In the genomic region with DNA sequence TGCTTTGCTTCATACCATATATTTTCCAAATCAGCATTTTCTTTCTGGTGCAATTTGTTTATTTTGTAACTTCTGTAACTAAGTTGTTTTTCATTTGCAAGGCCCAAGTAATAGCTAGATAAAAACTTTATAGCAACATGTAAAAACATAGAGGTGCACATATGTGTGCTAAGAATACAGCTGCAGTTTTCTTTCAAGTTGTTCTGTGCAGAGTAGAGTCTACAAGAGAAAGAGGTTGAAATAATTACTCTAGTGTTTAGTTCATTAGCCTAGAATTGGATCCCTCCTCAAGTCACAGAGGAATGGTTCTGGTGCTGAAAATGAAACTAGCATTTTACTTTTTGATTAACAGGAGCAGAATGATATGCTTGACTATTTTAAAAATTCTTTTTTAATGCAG, we compare ENCODE assay signal across 19 cellular contexts.
"Had no signal": no experiment of that assay in that cellular context is flagged by ENCODE, and none has a peak within 500 bp of the region (broad histone marks: within the 10 kb centered on the region; RNA-seq: fewer than 3 reads in every experiment).

No MANE protein-coding gene starts in this region.

- H3K9me3 ChIP-seq: colonic mucosa, left lung, tibial artery, vagina had no signal

- H3K27ac ChIP-seq: colonic mucosa, left lung, tibial artery, vagina had no signal

- H3K27ac Mint-ChIP-seq: activated CD4-positive, alpha-beta T cell treated with anti-CD3 and anti-CD28 coated beads for 36 hours; activated CD8-positive, alpha-beta T cell treated with anti-CD3 and anti-CD28 coated beads for 36 hours; activated T-cell treated with anti-CD3 and anti-CD28 coated beads, Interleukin-2, amount 50 U/mL, for 72 hours; natural killer cell treated with Interleukin-12 subunit alpha and Interleukin-12 subunit beta and Interleukin-15 and Interleukin-18, amount 100 ng/mL, for 72 hours; progenitor cell of endocrine pancreas had no signal

- H3K4me1 Mint-ChIP-seq: activated CD4-positive, alpha-beta T cell treated with anti-CD3 and anti-CD28 coated beads for 36 hours had no signal

- H3K36me3 ChIP-seq: colonic mucosa, left lung, tibial artery, vagina had no signal

- H3K4me3 Mint-ChIP-seq: activated CD4-positive, alpha-beta T cell treated with anti-CD3 and anti-CD28 coated beads for 36 hours; activated CD8-positive, alpha-beta T cell treated with anti-CD3 and anti-CD28 coated beads for 36 hours; activated T-cell treated with anti-CD3 and anti-CD28 coated beads, Interleukin-2, amount 50 U/mL, for 72 hours; natural killer cell treated with Interleukin-12 subunit alpha and Interleukin-12 subunit beta and Interleukin-15 and Interleukin-18, amount 100 ng/mL, for 72 hours had no signal

- H3K9me3 Mint-ChIP-seq: activated CD8-positive, alpha-beta T cell treated with anti-CD3 and anti-CD28 coated beads for 36 hours; natural killer cell treated with Interleukin-12 subunit alpha and Interleukin-12 subunit beta and Interleukin-15 and Interleukin-18, amount 100 ng/mL, for 72 hours had no signal

- DNase-seq: activated CD4-positive, alpha-beta T cell treated with anti-CD3 and anti-CD28 coated beads for 36 hours; activated CD8-positive, alpha-beta memory T cell treated with anti-CD3 and anti-CD28 coated beads, Interleukin-2, amount 50 U/mL, for 48 hours; activated CD8-positive, alpha-beta T cell treated with anti-CD3 and anti-CD28 coated beads for 36 hours; activated gamma-delta T cell; activated T-cell treated with anti-CD3 and anti-CD28 coated beads, Interleukin-2, amount 50 U/mL, for 72 hours; central memory CD4-positive, alpha-beta T cell; colonic mucosa; hippocampal formation; kidney; left lung; nucleus accumbens; stimulated activated CD4-positive, alpha-beta T cell treated with anti-CD3 and anti-CD28 coated beads, Interleukin-12 subunit alpha, Interleukin-12 subunit beta, amount 100 ng/mL, for 4 hours; stimulated activated CD4-positive, alpha-beta T cell treated with anti-CD3 and anti-CD28 coated beads, Interleukin-2, amount 100 ng/mL, for 24 hours; T-helper 2 cell; tibial artery had no signal

- H3K4me1 ChIP-seq: colonic mucosa, left lung, vagina had no signal

- H3K27me3 ChIP-seq: colonic mucosa, left lung, tibial artery, vagina had no signal

- ATAC-seq: activated CD4-positive, alpha-beta T cell treated with anti-CD3 and anti-CD28 coated beads for 36 hours; activated CD8-positive, alpha-beta T cell treated with anti-CD3 and anti-CD28 coated beads for 36 hours; activated naive CD4-positive, alpha-beta T cell treated with anti-CD3 and anti-CD28 coated beads, Interleukin-2, amount 50 U/mL, for 72 hours; activated T-cell treated with anti-CD3 and anti-CD28 coated beads, Interleukin-2, amount 50 U/mL, for 72 hours; natural killer cell treated with Interleukin-12 subunit alpha and Interleukin-12 subunit beta and Interleukin-15 and Interleukin-18, amount 100 ng/mL, for 72 hours had no signal

- H3K4me3 ChIP-seq: colonic mucosa, left lung, tibial artery, vagina had no signal

- H3K27me3 Mint-ChIP-seq: progenitor cell of endocrine pancreas had no signal
